In genomic region chr2:71370015-71370414, GRCh38 we compare ENCODE assay signal across 22 cellular contexts.
"Had no signal": no experiment of that assay in that cellular context is flagged by ENCODE, and none has a peak within 500 bp of the region (broad histone marks: within the 10 kb centered on the region; RNA-seq: fewer than 3 reads in every experiment).

No MANE protein-coding gene starts in this region.

- DNase-seq: IMR-90, Kasumi-1, MM.1S, NCI-H1092 treated with DMSO at 0.1 percent for 48 hours, NCI-H1436, NCI-H187, NCI-H2029, NCI-H2081 treated with DMSO at 0.1 percent for 48 hours, NCI-H2171, NCI-H226, NCI-H446, NCI-H510A, NCI-H524 treated with DMSO at 0.1 percent for 48 hours, NCI-H69, NCI-H774, Right ventricle myocardium superior, RPMI8226, SIG-M5 had no signal

- FAIRE-seq: RCC 7860 had no signal

- H3K9me3 ChIP-seq: SJSA1 had no signal

- H3K4me1 ChIP-seq: SJSA1 had no signal

- H3K4me2 ChIP-seq: KMS-11 had no signal

- H3K9ac ChIP-seq: KMS-11 had no signal

- H3K27ac ChIP-seq: KMS-11, SJSA1, SK-N-MC had no signal

- H3K27me3 ChIP-seq: SJSA1 had no signal

- H3K4me3 ChIP-seq: SJSA1, SK-N-MC had no signal
